1 cellular context compared by ENCODE assay signal in the genomic region with DNA sequence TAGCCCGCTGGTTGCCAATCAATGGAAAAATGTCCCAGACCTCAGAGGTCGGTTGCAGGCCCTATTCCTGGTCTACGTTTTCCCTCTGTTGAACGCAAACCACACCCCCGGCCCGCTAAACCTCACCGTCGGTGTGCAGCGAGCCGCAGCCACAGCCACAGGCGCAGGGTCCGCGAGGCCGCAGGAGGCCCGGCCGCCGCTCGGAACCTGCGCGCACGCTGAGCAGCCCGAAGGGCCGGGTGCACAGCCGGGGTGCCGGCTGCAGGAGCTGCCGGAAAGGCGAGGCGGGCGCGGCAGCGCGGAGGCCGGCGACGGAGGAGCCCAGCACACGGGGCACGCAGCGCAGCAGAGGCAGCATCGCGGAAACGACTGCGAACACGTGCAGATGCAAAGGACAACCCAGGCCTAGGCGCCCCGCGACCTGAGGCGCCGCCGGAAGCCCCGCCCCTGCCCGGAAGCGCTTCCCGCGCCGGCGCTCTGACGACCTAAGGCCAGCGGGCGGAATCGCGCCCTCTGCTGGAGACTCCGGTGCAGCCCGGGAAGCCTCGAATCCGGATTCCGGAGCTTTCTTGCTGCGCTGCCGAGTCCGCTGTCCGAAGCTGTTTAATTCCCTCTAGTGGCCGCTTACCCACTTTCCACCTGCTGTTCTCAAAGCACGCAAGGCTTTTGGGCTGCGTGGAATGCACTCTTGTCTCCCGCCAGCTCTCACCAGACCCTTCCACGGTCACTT.
TF ChIP-seq lines count a peak whose summit lies in the region.

A gene with protein sequence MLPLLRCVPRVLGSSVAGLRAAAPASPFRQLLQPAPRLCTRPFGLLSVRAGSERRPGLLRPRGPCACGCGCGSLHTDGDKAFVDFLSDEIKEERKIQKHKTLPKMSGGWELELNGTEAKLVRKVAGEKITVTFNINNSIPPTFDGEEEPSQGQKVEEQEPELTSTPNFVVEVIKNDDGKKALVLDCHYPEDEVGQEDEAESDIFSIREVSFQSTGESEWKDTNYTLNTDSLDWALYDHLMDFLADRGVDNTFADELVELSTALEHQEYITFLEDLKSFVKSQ (minus strand): TSS at position 440 of the 730 bp plus-strand sequence. CDS start 82 bp downstream, at position 358.

TF ChIP-seq in HepG2, 621 proteins besides CTCF, POLR2A, EP300 and RAD21 (continued from another document and continues in another):
- TF ChIP-seq, protein P1, sequence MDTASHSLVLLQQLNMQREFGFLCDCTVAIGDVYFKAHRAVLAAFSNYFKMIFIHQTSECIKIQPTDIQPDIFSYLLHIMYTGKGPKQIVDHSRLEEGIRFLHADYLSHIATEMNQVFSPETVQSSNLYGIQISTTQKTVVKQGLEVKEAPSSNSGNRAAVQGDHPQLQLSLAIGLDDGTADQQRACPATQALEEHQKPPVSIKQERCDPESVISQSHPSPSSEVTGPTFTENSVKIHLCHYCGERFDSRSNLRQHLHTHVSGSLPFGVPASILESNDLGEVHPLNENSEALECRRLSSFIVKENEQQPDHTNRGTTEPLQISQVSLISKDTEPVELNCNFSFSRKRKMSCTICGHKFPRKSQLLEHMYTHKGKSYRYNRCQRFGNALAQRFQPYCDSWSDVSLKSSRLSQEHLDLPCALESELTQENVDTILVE (CRISPR knock-in tag; IDR thresholded peaks at IDR 0.05): peak; percentile 50; the same call in 1 of the 2 replicates
- TF ChIP-seq KMT2A (CRISPR knock-in tag; IDR thresholded peaks at IDR 0.05) (peak; percentile 89), CEBPB (IDR thresholded peaks at IDR 0.05; ENCODE audit: borderline replicate concordance, low read depth, low read length) (no peak), ARNT2 (CRISPR knock-in tag; IDR thresholded peaks at IDR 0.05; ENCODE audit: low read depth) (peak; percentile 88), KLF12 (CRISPR knock-in tag; IDR thresholded peaks at IDR 0.05; ENCODE audit: borderline replicate concordance) (peak; percentile 94), SRY (CRISPR knock-in tag; IDR thresholded peaks at IDR 0.05) (peak; percentile 86; the same call in 1 of the 2 replicates), ZBTB8A (CRISPR knock-in tag; IDR thresholded peaks at IDR 0.05; ENCODE audit: borderline replicate concordance, low read depth) (no peak; the same call in 1 of the 2 replicates), LCORL (IDR thresholded peaks at IDR 0.05) (no peak), LCORL (CRISPR knock-in tag; IDR thresholded peaks at IDR 0.05) (peak; percentile 82), ZNF550 (CRISPR knock-in tag; IDR thresholded peaks at IDR 0.05; ENCODE audit: borderline replicate concordance) (0 out of 2 replicates have a peak, but pooled peaks have one; percentile 32), KDM5A (IDR thresholded peaks at IDR 0.05; ENCODE audit: borderline replicate concordance, low read length) (peak; percentile 57; the same call in 1 of the 2 replicates), ZBTB42 (CRISPR knock-in tag; IDR thresholded peaks at IDR 0.05) (0 out of 2 replicates have a peak, but pooled peaks have one; percentile 68), SMAD3 (CRISPR knock-in tag; IDR thresholded peaks at IDR 0.05) (no peak; the same call in none of the 2 replicates), NBN (conservative IDR thresholded peaks at IDR 0.05) (no peak), SIX4 (CRISPR knock-in tag; IDR thresholded peaks at IDR 0.05) (no peak), RFX1 (IDR thresholded peaks at IDR 0.05) (no peak), NCOA2 (CRISPR knock-in tag; IDR thresholded peaks at IDR 0.05) (peak; percentile 24; the same call in 1 of the 2 replicates), CBX1 (IDR thresholded peaks at IDR 0.05; ENCODE audit: low read depth) (no peak), CHD2 (IDR thresholded peaks at IDR 0.05; ENCODE audit: low read depth, low read length) (no peak), SAP130 (CRISPR knock-in tag; IDR thresholded peaks at IDR 0.05; ENCODE audit: low read depth) (peak; percentile 97), TARDBP (CRISPR knock-in tag; IDR thresholded peaks at IDR 0.05) (no peak; the same call in 1 of the 2 replicates), MED13 (CRISPR knock-in tag; IDR thresholded peaks at IDR 0.05) (no peak), NCOR1 (IDR thresholded peaks at IDR 0.05; ENCODE audit: borderline replicate concordance, low read length) (0 out of 2 replicates have a peak, but pooled peaks have one; percentile 26), ELF1 (CRISPR knock-in tag; IDR thresholded peaks at IDR 0.05) (peak; percentile 82), ZNF607 (CRISPR knock-in tag; IDR thresholded peaks at IDR 0.05; ENCODE audit: borderline replicate concordance) (peak; percentile 71), MAFG (CRISPR knock-in tag; IDR thresholded peaks at IDR 0.05) (no peak), REL (CRISPR knock-in tag; conservative IDR thresholded peaks at IDR 0.05) (peak; percentile 78; the same call in 1 of the 2 replicates), ZNF101 (CRISPR knock-in tag; IDR thresholded peaks at IDR 0.05; ENCODE audit: borderline replicate concordance, low read depth) (no peak), ZFP62 (CRISPR knock-in tag; IDR thresholded peaks at IDR 0.05) (no peak), GABPB1 (CRISPR knock-in tag; IDR thresholded peaks at IDR 0.05) (peak; percentile 96), FOXK1 (CRISPR knock-in tag; IDR thresholded peaks at IDR 0.05; ENCODE audit: borderline replicate concordance, low read depth) (0 out of 2 replicates have a peak, but pooled peaks have one; percentile 26), GZF1 (CRISPR knock-in tag; IDR thresholded peaks at IDR 0.05) (no peak), HOXA5 (CRISPR knock-in tag; IDR thresholded peaks at IDR 0.05) (peak; percentile 89; the same call in 1 of the 2 replicates), HNRNPL (IDR thresholded peaks at IDR 0.05; ENCODE audit: low read depth, low read length) (no peak), TSC22D2 (CRISPR knock-in tag; IDR thresholded peaks at IDR 0.05; ENCODE audit: borderline replicate concordance) (no peak), ZKSCAN5 (CRISPR knock-in tag; IDR thresholded peaks at IDR 0.05) (no peak), ZNF207 (IDR thresholded peaks at IDR 0.05; ENCODE audit: borderline replicate concordance) (no peak), ZMAT3 (CRISPR knock-in tag; conservative IDR thresholded peaks at IDR 0.05) (0 out of 2 replicates have a peak, but pooled peaks have one; percentile 36), POLR2G (IDR thresholded peaks at IDR 0.05; ENCODE audit: low read depth, low read length) (peak; percentile 90), RXRB (CRISPR knock-in tag; IDR thresholded peaks at IDR 0.05; ENCODE audit: borderline replicate concordance) (peak; percentile 76), HOXD1 (CRISPR knock-in tag; IDR thresholded peaks at IDR 0.05) (peak; percentile 56; the same call in 1 of the 2 replicates), ZNF773 (CRISPR knock-in tag; IDR thresholded peaks at IDR 0.05; ENCODE audit: borderline replicate concordance) (peak; percentile 97; the same call in 1 of the 2 replicates), ZNF567 (CRISPR knock-in tag; IDR thresholded peaks at IDR 0.05; ENCODE audit: borderline replicate concordance) (peak; percentile 81; the same call in 1 of the 2 replicates), FLYWCH1 (CRISPR knock-in tag; IDR thresholded peaks at IDR 0.05) (peak; percentile 86), RARG (CRISPR knock-in tag; IDR thresholded peaks at IDR 0.05; ENCODE audit: low read depth) (0 out of 2 replicates have a peak, but pooled peaks have one; percentile 88)
- TF ChIP-seq, protein P2, sequence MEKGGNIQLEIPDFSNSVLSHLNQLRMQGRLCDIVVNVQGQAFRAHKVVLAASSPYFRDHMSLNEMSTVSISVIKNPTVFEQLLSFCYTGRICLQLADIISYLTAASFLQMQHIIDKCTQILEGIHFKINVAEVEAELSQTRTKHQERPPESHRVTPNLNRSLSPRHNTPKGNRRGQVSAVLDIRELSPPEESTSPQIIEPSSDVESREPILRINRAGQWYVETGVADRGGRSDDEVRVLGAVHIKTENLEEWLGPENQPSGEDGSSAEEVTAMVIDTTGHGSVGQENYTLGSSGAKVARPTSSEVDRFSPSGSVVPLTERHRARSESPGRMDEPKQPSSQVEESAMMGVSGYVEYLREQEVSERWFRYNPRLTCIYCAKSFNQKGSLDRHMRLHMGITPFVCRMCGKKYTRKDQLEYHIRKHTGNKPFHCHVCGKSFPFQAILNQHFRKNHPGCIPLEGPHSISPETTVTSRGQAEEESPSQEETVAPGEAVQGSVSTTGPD (CRISPR knock-in tag; IDR thresholded peaks at IDR 0.05): no peak
- TF ChIP-seq, protein P3, sequence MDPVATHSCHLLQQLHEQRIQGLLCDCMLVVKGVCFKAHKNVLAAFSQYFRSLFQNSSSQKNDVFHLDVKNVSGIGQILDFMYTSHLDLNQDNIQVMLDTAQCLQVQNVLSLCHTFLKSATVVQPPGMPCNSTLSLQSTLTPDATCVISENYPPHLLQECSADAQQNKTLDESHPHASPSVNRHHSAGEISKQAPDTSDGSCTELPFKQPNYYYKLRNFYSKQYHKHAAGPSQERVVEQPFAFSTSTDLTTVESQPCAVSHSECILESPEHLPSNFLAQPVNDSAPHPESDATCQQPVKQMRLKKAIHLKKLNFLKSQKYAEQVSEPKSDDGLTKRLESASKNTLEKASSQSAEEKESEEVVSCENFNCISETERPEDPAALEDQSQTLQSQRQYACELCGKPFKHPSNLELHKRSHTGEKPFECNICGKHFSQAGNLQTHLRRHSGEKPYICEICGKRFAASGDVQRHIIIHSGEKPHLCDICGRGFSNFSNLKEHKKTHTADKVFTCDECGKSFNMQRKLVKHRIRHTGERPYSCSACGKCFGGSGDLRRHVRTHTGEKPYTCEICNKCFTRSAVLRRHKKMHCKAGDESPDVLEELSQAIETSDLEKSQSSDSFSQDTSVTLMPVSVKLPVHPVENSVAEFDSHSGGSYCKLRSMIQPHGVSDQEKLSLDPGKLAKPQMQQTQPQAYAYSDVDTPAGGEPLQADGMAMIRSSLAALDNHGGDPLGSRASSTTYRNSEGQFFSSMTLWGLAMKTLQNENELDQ (CRISPR knock-in tag; IDR thresholded peaks at IDR 0.05; ENCODE audit: borderline replicate concordance): no peak
- TF ChIP-seq, protein P4, sequence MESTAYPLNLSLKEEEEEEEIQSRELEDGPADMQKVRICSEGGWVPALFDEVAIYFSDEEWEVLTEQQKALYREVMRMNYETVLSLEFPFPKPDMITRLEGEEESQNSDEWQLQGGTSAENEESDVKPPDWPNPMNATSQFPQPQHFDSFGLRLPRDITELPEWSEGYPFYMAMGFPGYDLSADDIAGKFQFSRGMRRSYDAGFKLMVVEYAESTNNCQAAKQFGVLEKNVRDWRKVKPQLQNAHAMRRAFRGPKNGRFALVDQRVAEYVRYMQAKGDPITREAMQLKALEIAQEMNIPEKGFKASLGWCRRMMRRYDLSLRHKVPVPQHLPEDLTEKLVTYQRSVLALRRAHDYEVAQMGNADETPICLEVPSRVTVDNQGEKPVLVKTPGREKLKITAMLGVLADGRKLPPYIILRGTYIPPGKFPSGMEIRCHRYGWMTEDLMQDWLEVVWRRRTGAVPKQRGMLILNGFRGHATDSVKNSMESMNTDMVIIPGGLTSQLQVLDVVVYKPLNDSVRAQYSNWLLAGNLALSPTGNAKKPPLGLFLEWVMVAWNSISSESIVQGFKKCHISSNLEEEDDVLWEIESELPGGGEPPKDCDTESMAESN (CRISPR knock-in tag; conservative IDR thresholded peaks at IDR 0.05): peak; percentile 77
- TF ChIP-seq, protein P5, sequence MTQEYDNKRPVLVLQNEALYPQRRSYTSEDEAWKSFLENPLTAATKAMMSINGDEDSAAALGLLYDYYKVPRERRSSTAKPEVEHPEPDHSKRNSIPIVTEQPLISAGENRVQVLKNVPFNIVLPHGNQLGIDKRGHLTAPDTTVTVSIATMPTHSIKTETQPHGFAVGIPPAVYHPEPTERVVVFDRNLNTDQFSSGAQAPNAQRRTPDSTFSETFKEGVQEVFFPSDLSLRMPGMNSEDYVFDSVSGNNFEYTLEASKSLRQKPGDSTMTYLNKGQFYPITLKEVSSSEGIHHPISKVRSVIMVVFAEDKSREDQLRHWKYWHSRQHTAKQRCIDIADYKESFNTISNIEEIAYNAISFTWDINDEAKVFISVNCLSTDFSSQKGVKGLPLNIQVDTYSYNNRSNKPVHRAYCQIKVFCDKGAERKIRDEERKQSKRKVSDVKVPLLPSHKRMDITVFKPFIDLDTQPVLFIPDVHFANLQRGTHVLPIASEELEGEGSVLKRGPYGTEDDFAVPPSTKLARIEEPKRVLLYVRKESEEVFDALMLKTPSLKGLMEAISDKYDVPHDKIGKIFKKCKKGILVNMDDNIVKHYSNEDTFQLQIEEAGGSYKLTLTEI (CRISPR knock-in tag; conservative IDR thresholded peaks at IDR 0.05): no peak
- TF ChIP-seq, protein P6, sequence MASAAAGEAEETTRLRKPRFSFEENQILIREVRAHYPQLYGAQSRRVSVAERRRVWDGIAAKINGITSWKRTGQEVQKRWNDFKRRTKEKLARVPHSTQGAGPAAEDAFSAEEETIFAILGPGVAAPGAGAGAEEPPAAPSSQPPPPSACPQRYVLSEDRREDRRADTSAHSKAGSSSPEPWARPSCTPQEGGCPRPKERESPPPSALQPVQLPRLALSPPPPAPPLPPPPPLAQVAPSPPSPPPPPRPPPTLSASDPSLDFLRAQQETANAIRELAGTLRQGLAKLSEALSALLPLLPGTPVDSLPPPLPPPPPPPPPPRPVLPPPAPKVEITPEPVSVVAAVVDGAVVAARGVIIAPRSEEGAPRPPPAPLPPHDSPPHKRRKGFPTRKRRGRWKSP (CRISPR knock-in tag; IDR thresholded peaks at IDR 0.05): no peak; the same call in 1 of the 2 replicates
- TF ChIP-seq, protein P7, sequence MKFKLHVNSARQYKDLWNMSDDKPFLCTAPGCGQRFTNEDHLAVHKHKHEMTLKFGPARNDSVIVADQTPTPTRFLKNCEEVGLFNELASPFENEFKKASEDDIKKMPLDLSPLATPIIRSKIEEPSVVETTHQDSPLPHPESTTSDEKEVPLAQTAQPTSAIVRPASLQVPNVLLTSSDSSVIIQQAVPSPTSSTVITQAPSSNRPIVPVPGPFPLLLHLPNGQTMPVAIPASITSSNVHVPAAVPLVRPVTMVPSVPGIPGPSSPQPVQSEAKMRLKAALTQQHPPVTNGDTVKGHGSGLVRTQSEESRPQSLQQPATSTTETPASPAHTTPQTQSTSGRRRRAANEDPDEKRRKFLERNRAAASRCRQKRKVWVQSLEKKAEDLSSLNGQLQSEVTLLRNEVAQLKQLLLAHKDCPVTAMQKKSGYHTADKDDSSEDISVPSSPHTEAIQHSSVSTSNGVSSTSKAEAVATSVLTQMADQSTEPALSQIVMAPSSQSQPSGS (CRISPR knock-in tag; IDR thresholded peaks at IDR 0.05): peak; percentile 69
- TF ChIP-seq, protein P8, sequence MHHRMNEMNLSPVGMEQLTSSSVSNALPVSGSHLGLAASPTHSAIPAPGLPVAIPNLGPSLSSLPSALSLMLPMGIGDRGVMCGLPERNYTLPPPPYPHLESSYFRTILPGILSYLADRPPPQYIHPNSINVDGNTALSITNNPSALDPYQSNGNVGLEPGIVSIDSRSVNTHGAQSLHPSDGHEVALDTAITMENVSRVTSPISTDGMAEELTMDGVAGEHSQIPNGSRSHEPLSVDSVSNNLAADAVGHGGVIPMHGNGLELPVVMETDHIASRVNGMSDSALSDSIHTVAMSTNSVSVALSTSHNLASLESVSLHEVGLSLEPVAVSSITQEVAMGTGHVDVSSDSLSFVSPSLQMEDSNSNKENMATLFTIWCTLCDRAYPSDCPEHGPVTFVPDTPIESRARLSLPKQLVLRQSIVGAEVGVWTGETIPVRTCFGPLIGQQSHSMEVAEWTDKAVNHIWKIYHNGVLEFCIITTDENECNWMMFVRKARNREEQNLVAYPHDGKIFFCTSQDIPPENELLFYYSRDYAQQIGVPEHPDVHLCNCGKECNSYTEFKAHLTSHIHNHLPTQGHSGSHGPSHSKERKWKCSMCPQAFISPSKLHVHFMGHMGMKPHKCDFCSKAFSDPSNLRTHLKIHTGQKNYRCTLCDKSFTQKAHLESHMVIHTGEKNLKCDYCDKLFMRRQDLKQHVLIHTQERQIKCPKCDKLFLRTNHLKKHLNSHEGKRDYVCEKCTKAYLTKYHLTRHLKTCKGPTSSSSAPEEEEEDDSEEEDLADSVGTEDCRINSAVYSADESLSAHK (CRISPR knock-in tag; IDR thresholded peaks at IDR 0.05; ENCODE audit: borderline replicate concordance): no peak
